Comparison of ENCODE assay signal across 17 cellular contexts in genomic region chr1:170536924-170537551, GRCh38. TPM values are rescaled to one million over a fixed set of nuclear protein-coding genes. Genes with fewer than 3 reads are reported as not detected.
A peak's percentile ranks its signal among the peaks of the same experiment; 100 is the strongest.
DNase-seq lines count a peak whose midpoint lies in the region; ATAC-seq, FAIRE-seq and TF ChIP-seq lines count a peak whose summit lies in the region.
"Had no signal": no experiment of that assay in that cellular context is flagged by ENCODE, and none has a peak within 500 bp of the region (broad histone marks: within the 10 kb centered on the region; RNA-seq: fewer than 3 reads in every experiment).

No MANE protein-coding gene starts in this region.

- H3K27ac Mint-ChIP-seq in astrocyte (ENCODE audit: unreplicated experiment) (peak overlapping the region; percentile 22), osteocyte (ENCODE audit: unreplicated experiment) (peak overlapping the region; percentile 82)
- H3K27ac Mint-ChIP-seq: activated CD8-positive, alpha-beta T cell treated with anti-CD3 and anti-CD28 coated beads, Interleukin-2, amount 10 ng/mL, durations not matched to agents 7 days and 5 days had no signal

- H3K9me3 Mint-ChIP-seq in astrocyte (ENCODE audit: unreplicated experiment): no peaks in the 10 kb centered on the region
- H3K9me3 Mint-ChIP-seq in osteocyte (ENCODE audit: unreplicated experiment): no peaks in the 10 kb centered on the region

- CTCF ChIA-PET in HEK293 (lab: Yijun Ruan, JAX): no interaction called here

- 99 to 100% methylated on average over 1 of the region's 1 CpG for WGBS in heart right ventricle, 2 donors
- 93 to 97% (median 95%) methylated on average over 1 of the region's 1 CpG for WGBS in small intestine, 3 donors

- H3K4me3 Mint-ChIP-seq in astrocyte (ENCODE audit: unreplicated experiment) (no peak overlapping the region), osteocyte (ENCODE audit: unreplicated experiment) (no peak overlapping the region)
- H3K4me3 Mint-ChIP-seq: activated CD8-positive, alpha-beta T cell treated with anti-CD3 and anti-CD28 coated beads, Interleukin-2, amount 10 ng/mL, durations not matched to agents 7 days and 5 days had no signal

- H3K9ac ChIP-seq in astrocyte (ENCODE audit: low read length): no peak overlapping the region

- H3K4me1 ChIP-seq in HEK293 (ENCODE audit: control insufficient read depth, insufficient read depth, low read length) (no peaks in the 10 kb centered on the region), astrocyte (ENCODE audit: insufficient read depth, low read length) (peaks cover 7% of the 10 kb centered on the region), heart right ventricle (peaks cover 0 to 50% (median 39%) of the 10 kb centered on the region in 9 donors), small intestine (ENCODE audit: control insufficient read depth in 2 of 2, insufficient read depth in 1 of 2, low read depth in 1 of 2, low read length in 1 of 2) (peaks cover 0 to 3% of the 10 kb centered on the region in 2 donors), foreskin keratinocyte (peaks cover 7% of the 10 kb centered on the region)
- H3K4me1 ChIP-seq: BE2C had no signal

- H3K36me3 Mint-ChIP-seq in astrocyte (ENCODE audit: low read depth, unreplicated experiment) (peaks cover 23% of the 10 kb centered on the region), osteocyte (ENCODE audit: unreplicated experiment) (peaks cover 36% of the 10 kb centered on the region)

- no peak overlapping the region for H2AFZ ChIP-seq in astrocyte (ENCODE audit: low read depth, low read length)

- H3K4me1 Mint-ChIP-seq in astrocyte (ENCODE audit: low read depth, unreplicated experiment): peaks cover 24% of the 10 kb centered on the region
- H3K4me1 Mint-ChIP-seq in osteocyte (ENCODE audit: unreplicated experiment): peaks cover 57% of the 10 kb centered on the region

- ATAC-seq in heart right ventricle: peak in 5 of 8 donors; percentile 40 to 75 (median 57)
- no peak for ATAC-seq in foreskin keratinocyte
- ATAC-seq: activated CD8-positive, alpha-beta T cell treated with anti-CD3 and anti-CD28 coated beads, Interleukin-2, amount 10 ng/mL, durations not matched to agents 7 days and 5 days had no signal

- H3K27ac ChIP-seq in HEK293 (ENCODE audit: extremely low read depth, low read depth, low read length) (no peak overlapping the region), astrocyte (ENCODE audit: low read depth, low read length) (peak overlapping the region; percentile 56), heart right ventricle (peak overlapping the region in 9 of 10 donors; percentile 34 to 82 (median 60)), small intestine (ENCODE audit: low read depth in 1 of 2, low read length in 1 of 2) (no peak overlapping the region), foreskin keratinocyte (no peak overlapping the region)
- H3K27ac ChIP-seq: thyroid gland had no signal

- no peak for DNase-seq in astrocyte (ENCODE audit: low read depth)
- no peak for DNase-seq in heart right ventricle
- DNase-seq in osteocyte (ENCODE audit: extremely low spot score, unreplicated experiment): no peak
- no peak for DNase-seq in NCI-H2107 (lab: John Stamatoyannopoulos, UW)
- no peak for DNase-seq in small intestine
- no peak for DNase-seq in posterior vena cava (ENCODE audit: low spot score)
- no peak for DNase-seq in foreskin keratinocyte
- DNase-seq: activated CD8-positive, alpha-beta T cell treated with anti-CD3 and anti-CD28 coated beads, Interleukin-2, amount 10 ng/mL, durations not matched to agents 7 days and 5 days; BE2C; cortex of kidney; DMS153; NCI-H2081 treated with DMSO at 0.1 percent for 48 hours; NCI-H69; thyroid gland had no signal

- FAIRE-seq in astrocyte (lab: Jason Lieb, UNC) (no peak), small intestine (lab: Jason Lieb, UNC) (no peak)
- FAIRE-seq: islet of Langerhans had no signal

- POLR2A ChIA-PET in HEK293 (lab: Yijun Ruan, JAX): no interaction called here

- intact Hi-C loops in heart right ventricle (cut with DNase I): loop anchor here in 7 of 10 donors (5.0 to 10.0 kb wide), 7 partner anchors 122 to 602 kb away; partner anchors contain the start of genes PRRX1 (in 6 of the 7) and KIFAP3 (in 3 of the 7)
- intact Hi-C loops in posterior vena cava (cut with DNase I): loop anchor here in 1 of 2 donors (10.0 kb wide), 1 partner anchor 48 kb away; no protein-coding TSS in a partner anchor

- H3K9me3 ChIP-seq in HEK293 (ENCODE audit: control insufficient read depth, insufficient read depth, low read depth, low read length): no peaks in the 10 kb centered on the region
- no peaks in the 10 kb centered on the region for H3K9me3 ChIP-seq in astrocyte (ENCODE audit: insufficient read depth, low read depth, low read length)
- H3K9me3 ChIP-seq in heart right ventricle: no peaks in the 10 kb centered on the region
- H3K9me3 ChIP-seq in small intestine (ENCODE audit: control insufficient read depth, low read depth): no peaks in the 10 kb centered on the region
- H3K9me3 ChIP-seq: adrenal gland, BE2C, thyroid gland had no signal

- no peaks in the 10 kb centered on the region for H4K20me1 ChIP-seq in astrocyte (ENCODE audit: insufficient read depth, low read length)

- no peaks in the 10 kb centered on the region for H3K27me3 ChIP-seq in astrocyte (ENCODE audit: insufficient read depth, low read length)
- H3K27me3 ChIP-seq in heart right ventricle: no peaks in the 10 kb centered on the region
- H3K27me3 ChIP-seq in small intestine (ENCODE audit: control insufficient read depth in 2 of 2, insufficient read depth in 2 of 2, low read length in 2 of 2): no peaks in the 10 kb centered on the region
- H3K27me3 ChIP-seq in foreskin keratinocyte: no peaks in the 10 kb centered on the region
- H3K27me3 ChIP-seq: adrenal gland, BE2C, thyroid gland had no signal

- no peak overlapping the region for H3K4me3 ChIP-seq in HEK293 (ENCODE audit: low read depth, low read length)
- no peak overlapping the region for H3K4me3 ChIP-seq in astrocyte (ENCODE audit: insufficient read depth, low read depth, low read length)
- H3K4me3 ChIP-seq in heart right ventricle: no peak overlapping the region
- H3K4me3 ChIP-seq in small intestine (ENCODE audit: low read depth in 1 of 2, low read length in 2 of 2): no peak overlapping the region
- H3K4me3 ChIP-seq: thyroid gland had no signal

- H3K4me2 ChIP-seq in astrocyte (ENCODE audit: low read length): no peak overlapping the region

- H3K36me3 ChIP-seq in HEK293 (ENCODE audit: control insufficient read depth in 2 of 2, insufficient read depth in 1 of 2, low read length in 2 of 2) (peaks cover 14 to 25% of the 10 kb centered on the region in 2 experiments), astrocyte (ENCODE audit: insufficient read depth, low read length) (peaks cover 25% of the 10 kb centered on the region), heart right ventricle (peaks cover 0 to 41% (median 25%) of the 10 kb centered on the region in 9 donors), small intestine (ENCODE audit: control insufficient read depth in 2 of 2, insufficient read depth in 2 of 2, low read length in 2 of 2) (peaks cover 2 to 3% of the 10 kb centered on the region in 2 donors)

- no peak for TF ChIP-seq CTCF in HEK293 (tag by site-specific recombination; IDR thresholded peaks at IDR 0.05)
- TF ChIP-seq CTCF in astrocyte (IDR thresholded peaks at IDR 0.05; ENCODE audit: insufficient read depth, low read depth, low read length): no peak
- no peak for TF ChIP-seq CTCF in heart right ventricle (IDR thresholded peaks at IDR 0.05)
- no peak for TF ChIP-seq CTCF in osteocyte (IDR thresholded peaks at IDR 0.05)
- TF ChIP-seq CTCF in foreskin keratinocyte (conservative IDR thresholded peaks at IDR 0.05): no peak

- H3K27me3 Mint-ChIP-seq in astrocyte (ENCODE audit: low read depth, unreplicated experiment) (no peaks in the 10 kb centered on the region), osteocyte (ENCODE audit: unreplicated experiment) (no peaks in the 10 kb centered on the region)

- peaks cover 71% of the 10 kb centered on the region for H3K79me2 ChIP-seq in astrocyte (ENCODE audit: insufficient read depth, low read length)

TF ChIP-seq in HEK293, 187 proteins besides CTCF, POLR2A, EP300 and RAD21:
- TF ChIP-seq ZBTB7A (tag by site-specific recombination; IDR thresholded peaks at IDR 0.05; ENCODE audit: low read depth): no peak
- peak; percentile 68 for TF ChIP-seq ZNF366 (tag by site-specific recombination; conservative IDR thresholded peaks at IDR 0.05)
- TF ChIP-seq SCRT2 (tag by site-specific recombination; IDR thresholded peaks at IDR 0.05): peak; percentile 54
- TF ChIP-seq ZNF513 (tag by site-specific recombination; IDR thresholded peaks at IDR 0.05): no peak
TF ChIP-seq in HEK293: peak in this region for 2.

RNA-seq across cellular contexts. Expression of gene GORAB, which starts 5.1 kb away (rescaled TPM):
- total RNA-seq in astrocyte: 11.2 and 16.4 TPM in 2 replicates
- 10 to 100 TPM in 3 of 10 donors, 1 to 10 TPM in 7; 5.6 to 14.4 (median 9.4) TPM for total RNA-seq in heart right ventricle
- 10 to 100 TPM in 1 of 2 donors, 1 to 10 TPM in 1; 6.9 to 14.0 TPM for polyA plus RNA-seq in heart right ventricle
- 20.8 and 22.2 TPM in 2 replicates for total RNA-seq in osteocyte
- 1 to 10 TPM; 4.1 to 7.6 (median 5.8) TPM for polyA plus RNA-seq in small intestine
- 10 to 100 TPM; 14.4 to 14.7 TPM for total RNA-seq in posterior vena cava
- 8.5 and 9.4 TPM in 2 replicates for total RNA-seq in foreskin keratinocyte
- polyA plus RNA-seq in foreskin keratinocyte: 3.0 and 3.2 TPM in 2 replicates

Comparison
In these comparisons a context has a peak if more than half of its experiments do, and no peak if none do; other contexts are left out.
1. H3K27ac ChIP-seq: peak in astrocyte (single experiment) and heart right ventricle (9 of 10); none in HEK293 (single experiment), small intestine (0 of 2) and foreskin keratinocyte (single experiment).